21 cellular contexts compared by ENCODE assay signal in genomic region chr2:48134704-48135103, GRCh38.
"Had no signal": no experiment of that assay in that cellular context is flagged by ENCODE, and none has a peak within 500 bp of the region (broad histone marks: within the 10 kb centered on the region; RNA-seq: fewer than 3 reads in every experiment).

No MANE protein-coding gene starts in this region.

- H3K9ac ChIP-seq: KMS-11 had no signal

- H3K4me1 ChIP-seq: SJCRH30 had no signal

- DNase-seq: IMR-90, Kasumi-1, MM.1S, NCI-H1092 treated with DMSO at 0.1 percent for 48 hours, NCI-H1436, NCI-H1694 treated with DMSO at 0.1 percent for 48 hours, NCI-H1930, NCI-H2081, NCI-H2107, NCI-H2227 treated with DMSO at 0.1 percent for 48 hours, NCI-H524, NCI-H526 treated with DMSO at 0.1 percent for 48 hours, NCI-H748 treated with DMSO at 0.1 percent for 48 hours, PC-3, SHP77, SJCRH30 had no signal

- H3K4me2 ChIP-seq: KMS-11 had no signal

- H3K27ac ChIP-seq: KMS-11, RWPE1, SJCRH30 had no signal

- H3K9me3 ChIP-seq: SJCRH30 had no signal

- ATAC-seq: HepG2, Panc1, PC-3, SK-N-SH treated with all-trans-retinoic acid at 6 μM for 48 hours had no signal
